ENCODE assay signal across 1 cellular context in the genomic region with DNA sequence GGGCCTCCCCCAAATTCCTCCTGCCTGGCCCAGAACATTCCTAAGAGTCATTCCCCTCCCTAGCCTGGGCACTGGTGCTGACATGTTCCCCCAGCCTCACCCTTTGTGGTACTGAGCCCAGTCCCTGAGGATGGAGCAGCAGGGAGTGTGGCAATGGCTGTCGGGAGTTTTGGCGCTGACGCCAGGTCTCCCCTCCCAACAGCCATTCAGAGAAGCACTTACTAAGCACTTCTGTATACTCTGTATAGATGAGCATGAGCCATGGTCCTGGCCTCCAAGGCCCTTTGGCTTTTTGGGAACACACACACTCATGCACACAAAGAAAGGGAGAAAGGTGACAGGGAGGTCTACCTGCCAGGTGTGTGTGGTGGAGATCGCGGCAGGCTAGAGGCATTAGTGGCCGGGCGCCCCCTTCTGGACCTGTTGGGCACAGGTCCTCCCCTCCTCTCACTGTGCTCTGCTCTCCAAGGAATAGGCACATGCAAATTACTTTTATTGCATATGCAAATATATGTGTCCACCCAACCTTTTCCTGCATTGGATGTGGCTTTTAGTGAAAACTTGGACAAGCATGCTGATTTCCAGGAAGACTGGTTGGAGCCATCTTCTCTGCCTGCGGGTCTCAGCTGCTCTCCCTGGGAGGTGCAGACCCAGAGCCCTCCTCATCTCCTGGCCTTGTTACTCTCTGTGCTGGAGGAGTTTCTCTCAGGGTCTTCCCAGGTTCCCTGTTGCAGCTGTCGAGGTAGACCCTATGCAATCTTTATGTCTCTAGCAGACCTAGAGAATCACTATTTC.
A peak's percentile ranks its signal among the peaks of the same experiment; 100 is the strongest.
TF ChIP-seq lines count a peak whose summit lies in the region.

No MANE protein-coding gene starts in this region.

TF ChIP-seq in HepG2, 621 proteins besides CTCF, POLR2A, EP300 and RAD21 (continued from another document):
- TF ChIP-seq, protein P1, sequence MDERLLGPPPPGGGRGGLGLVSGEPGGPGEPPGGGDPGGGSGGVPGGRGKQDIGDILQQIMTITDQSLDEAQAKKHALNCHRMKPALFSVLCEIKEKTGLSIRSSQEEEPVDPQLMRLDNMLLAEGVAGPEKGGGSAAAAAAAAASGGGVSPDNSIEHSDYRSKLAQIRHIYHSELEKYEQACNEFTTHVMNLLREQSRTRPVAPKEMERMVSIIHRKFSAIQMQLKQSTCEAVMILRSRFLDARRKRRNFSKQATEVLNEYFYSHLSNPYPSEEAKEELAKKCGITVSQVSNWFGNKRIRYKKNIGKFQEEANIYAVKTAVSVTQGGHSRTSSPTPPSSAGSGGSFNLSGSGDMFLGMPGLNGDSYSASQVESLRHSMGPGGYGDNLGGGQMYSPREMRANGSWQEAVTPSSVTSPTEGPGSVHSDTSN (CRISPR knock-in tag; IDR thresholded peaks at IDR 0.05), result no peak
- TF ChIP-seq RFXAP (CRISPR knock-in tag; IDR thresholded peaks at IDR 0.05; ENCODE audit: borderline replicate concordance) (no peak), THAP11 (CRISPR knock-in tag; IDR thresholded peaks at IDR 0.05) (peak; percentile 25; the same call in 1 of the 2 replicates), TIGD3 (CRISPR knock-in tag; IDR thresholded peaks at IDR 0.05; ENCODE audit: borderline replicate concordance) (no peak), SALL2 (CRISPR knock-in tag; IDR thresholded peaks at IDR 0.05) (no peak), NFYB (CRISPR knock-in tag; IDR thresholded peaks at IDR 0.05) (no peak), ZNF577 (CRISPR knock-in tag; IDR thresholded peaks at IDR 0.05; ENCODE audit: borderline replicate concordance, low read depth) (no peak), ZNF468 (CRISPR knock-in tag; IDR thresholded peaks at IDR 0.05) (no peak), SP2 (CRISPR knock-in tag; IDR thresholded peaks at IDR 0.05) (no peak), ZNF296 (CRISPR knock-in tag; conservative IDR thresholded peaks at IDR 0.05) (no peak), SAP130 (CRISPR knock-in tag; IDR thresholded peaks at IDR 0.05; ENCODE audit: low read depth) (peak; percentile 28; the same call in 1 of the 2 replicates), FIP1L1 (IDR thresholded peaks at IDR 0.05; ENCODE audit: borderline replicate concordance, insufficient read depth, low read depth, low read length) (no peak), ZNF441 (CRISPR knock-in tag; IDR thresholded peaks at IDR 0.05; ENCODE audit: borderline replicate concordance) (no peak), MAZ (IDR thresholded peaks at IDR 0.05; ENCODE audit: borderline replicate concordance, low read depth, low read length) (0 out of 2 replicates have a peak, but pooled peaks have one; percentile 28), MAZ (CRISPR knock-in tag; IDR thresholded peaks at IDR 0.05; ENCODE audit: low read depth) (no peak), TMF1 (CRISPR knock-in tag; IDR thresholded peaks at IDR 0.05; ENCODE audit: low read depth) (no peak), HMGA1 (CRISPR knock-in tag; conservative IDR thresholded peaks at IDR 0.05) (no peak), ZSCAN21 (CRISPR knock-in tag; IDR thresholded peaks at IDR 0.05; ENCODE audit: borderline replicate concordance) (no peak), BRCA1 (CRISPR knock-in tag; IDR thresholded peaks at IDR 0.05) (no peak), ZNF260 (CRISPR knock-in tag; IDR thresholded peaks at IDR 0.05; ENCODE audit: borderline replicate concordance, low read depth) (no peak), SNRNP70 (IDR thresholded peaks at IDR 0.05; ENCODE audit: low read depth, low read length) (no peak), ZNF570 (CRISPR knock-in tag; IDR thresholded peaks at IDR 0.05; ENCODE audit: borderline replicate concordance) (no peak), FOXO1 (CRISPR knock-in tag; IDR thresholded peaks at IDR 0.05) (0 out of 2 replicates have a peak, but pooled peaks have one; percentile 25), ZNF274 (CRISPR knock-in tag; IDR thresholded peaks at IDR 0.05) (no peak), ZNF24 (IDR thresholded peaks at IDR 0.05) (no peak), ZNF160 (CRISPR knock-in tag; IDR thresholded peaks at IDR 0.05) (no peak), SPEN (CRISPR knock-in tag; IDR thresholded peaks at IDR 0.05; ENCODE audit: low read depth) (no peak), ZBTB33 (CRISPR knock-in tag; IDR thresholded peaks at IDR 0.05) (peak; percentile 76; the same call in 1 of the 2 replicates), ZNF576 (CRISPR knock-in tag; IDR thresholded peaks at IDR 0.05) (no peak), SALL1 (CRISPR knock-in tag; IDR thresholded peaks at IDR 0.05) (peak; percentile 26; the same call in 1 of the 2 replicates), KDM5B (CRISPR knock-in tag; IDR thresholded peaks at IDR 0.05; ENCODE audit: borderline replicate concordance) (0 out of 2 replicates have a peak, but pooled peaks have one; percentile 15)
- TF ChIP-seq, protein P2, sequence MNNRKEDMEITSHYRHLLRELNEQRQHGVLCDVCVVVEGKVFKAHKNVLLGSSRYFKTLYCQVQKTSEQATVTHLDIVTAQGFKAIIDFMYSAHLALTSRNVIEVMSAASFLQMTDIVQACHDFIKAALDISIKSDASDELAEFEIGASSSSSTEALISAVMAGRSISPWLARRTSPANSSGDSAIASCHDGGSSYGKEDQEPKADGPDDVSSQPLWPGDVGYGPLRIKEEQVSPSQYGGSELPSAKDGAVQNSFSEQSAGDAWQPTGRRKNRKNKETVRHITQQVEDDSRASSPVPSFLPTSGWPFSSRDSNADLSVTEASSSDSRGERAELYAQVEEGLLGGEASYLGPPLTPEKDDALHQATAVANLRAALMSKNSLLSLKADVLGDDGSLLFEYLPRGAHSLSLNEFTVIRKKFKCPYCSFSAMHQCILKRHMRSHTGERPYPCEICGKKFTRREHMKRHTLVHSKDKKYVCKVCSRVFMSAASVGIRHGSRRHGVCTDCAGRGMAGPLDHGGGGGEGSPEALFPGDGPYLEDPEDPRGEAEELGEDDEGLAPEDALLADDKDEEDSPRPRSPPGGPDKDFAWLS (CRISPR knock-in tag; IDR thresholded peaks at IDR 0.05; ENCODE audit: borderline replicate concordance), result no peak
- TF ChIP-seq, protein P3, sequence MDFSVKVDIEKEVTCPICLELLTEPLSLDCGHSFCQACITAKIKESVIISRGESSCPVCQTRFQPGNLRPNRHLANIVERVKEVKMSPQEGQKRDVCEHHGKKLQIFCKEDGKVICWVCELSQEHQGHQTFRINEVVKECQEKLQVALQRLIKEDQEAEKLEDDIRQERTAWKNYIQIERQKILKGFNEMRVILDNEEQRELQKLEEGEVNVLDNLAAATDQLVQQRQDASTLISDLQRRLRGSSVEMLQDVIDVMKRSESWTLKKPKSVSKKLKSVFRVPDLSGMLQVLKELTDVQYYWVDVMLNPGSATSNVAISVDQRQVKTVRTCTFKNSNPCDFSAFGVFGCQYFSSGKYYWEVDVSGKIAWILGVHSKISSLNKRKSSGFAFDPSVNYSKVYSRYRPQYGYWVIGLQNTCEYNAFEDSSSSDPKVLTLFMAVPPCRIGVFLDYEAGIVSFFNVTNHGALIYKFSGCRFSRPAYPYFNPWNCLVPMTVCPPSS (IDR thresholded peaks at IDR 0.05), result no peak
- TF ChIP-seq, protein P4, sequence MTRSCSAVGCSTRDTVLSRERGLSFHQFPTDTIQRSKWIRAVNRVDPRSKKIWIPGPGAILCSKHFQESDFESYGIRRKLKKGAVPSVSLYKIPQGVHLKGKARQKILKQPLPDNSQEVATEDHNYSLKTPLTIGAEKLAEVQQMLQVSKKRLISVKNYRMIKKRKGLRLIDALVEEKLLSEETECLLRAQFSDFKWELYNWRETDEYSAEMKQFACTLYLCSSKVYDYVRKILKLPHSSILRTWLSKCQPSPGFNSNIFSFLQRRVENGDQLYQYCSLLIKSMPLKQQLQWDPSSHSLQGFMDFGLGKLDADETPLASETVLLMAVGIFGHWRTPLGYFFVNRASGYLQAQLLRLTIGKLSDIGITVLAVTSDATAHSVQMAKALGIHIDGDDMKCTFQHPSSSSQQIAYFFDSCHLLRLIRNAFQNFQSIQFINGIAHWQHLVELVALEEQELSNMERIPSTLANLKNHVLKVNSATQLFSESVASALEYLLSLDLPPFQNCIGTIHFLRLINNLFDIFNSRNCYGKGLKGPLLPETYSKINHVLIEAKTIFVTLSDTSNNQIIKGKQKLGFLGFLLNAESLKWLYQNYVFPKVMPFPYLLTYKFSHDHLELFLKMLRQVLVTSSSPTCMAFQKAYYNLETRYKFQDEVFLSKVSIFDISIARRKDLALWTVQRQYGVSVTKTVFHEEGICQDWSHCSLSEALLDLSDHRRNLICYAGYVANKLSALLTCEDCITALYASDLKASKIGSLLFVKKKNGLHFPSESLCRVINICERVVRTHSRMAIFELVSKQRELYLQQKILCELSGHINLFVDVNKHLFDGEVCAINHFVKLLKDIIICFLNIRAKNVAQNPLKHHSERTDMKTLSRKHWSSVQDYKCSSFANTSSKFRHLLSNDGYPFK (CRISPR knock-in tag; IDR thresholded peaks at IDR 0.05; ENCODE audit: borderline replicate concordance), result 0 out of 2 replicates have a peak, but pooled peaks have one; percentile 38
- TF ChIP-seq, protein P5, sequence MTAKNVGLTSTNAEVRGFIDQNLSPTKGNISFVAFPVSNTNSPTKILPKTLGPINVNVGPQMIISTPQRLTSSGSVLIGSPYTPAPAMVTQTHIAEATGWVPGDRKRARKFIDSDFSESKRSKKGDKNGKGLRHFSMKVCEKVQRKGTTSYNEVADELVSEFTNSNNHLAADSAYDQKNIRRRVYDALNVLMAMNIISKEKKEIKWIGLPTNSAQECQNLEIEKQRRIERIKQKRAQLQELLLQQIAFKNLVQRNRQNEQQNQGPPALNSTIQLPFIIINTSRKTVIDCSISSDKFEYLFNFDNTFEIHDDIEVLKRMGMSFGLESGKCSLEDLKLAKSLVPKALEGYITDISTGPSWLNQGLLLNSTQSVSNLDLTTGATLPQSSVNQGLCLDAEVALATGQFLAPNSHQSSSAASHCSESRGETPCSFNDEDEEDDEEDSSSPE (CRISPR knock-in tag; IDR thresholded peaks at IDR 0.05), result no peak
